9 cellular contexts compared by ENCODE assay signal in genomic region chr1:23478896-23479790, GRCh38. TPM values are rescaled to one million over a fixed set of nuclear protein-coding genes. Genes with fewer than 3 reads are reported as not detected.
DNase-seq lines count a peak whose midpoint lies in the region; ATAC-seq and TF ChIP-seq lines count a peak whose summit lies in the region.
"Had no signal": no experiment of that assay in that cellular context is flagged by ENCODE, and none has a peak within 500 bp of the region (broad histone marks: within the 10 kb centered on the region; RNA-seq: fewer than 3 reads in every experiment).

No MANE protein-coding gene starts in this region.

- WGBS in heart left ventricle, 4 donors = 25 to 28% (median 26%) methylated on average over 9 of the region's 9 CpGs

- no peaks in the 10 kb centered on the region for H3K36me3 ChIP-seq in heart left ventricle

- peak in 1 of 2 donors; percentile 49 for TF ChIP-seq POLR2A in heart left ventricle (IDR thresholded peaks at IDR 0.05)

- CTCF ChIA-PET in Calu3 (lab: Charles Lee) = no interaction called here

- peaks cover 16% of the 10 kb centered on the region for H3K4me1 Mint-ChIP-seq in Calu3 (ENCODE audit: low read depth, unreplicated experiment)
- H3K4me1 Mint-ChIP-seq in progenitor cell of endocrine pancreas (ENCODE audit: low read depth) = peaks cover 29% of the 10 kb centered on the region

- intact Hi-C loops in Calu3 (cut with micrococcal nuclease; ENCODE audit: unreplicated experiment) (no loop called here), heart left ventricle (cut with DNase I) (no loop called here)

- H3K36me3 Mint-ChIP-seq in Calu3 (ENCODE audit: insufficient read depth, unreplicated experiment) (peaks cover 9% of the 10 kb centered on the region), progenitor cell of endocrine pancreas (ENCODE audit: insufficient read depth) (peaks cover 2% of the 10 kb centered on the region)

- TF ChIP-seq CTCF in Calu3 (IDR thresholded peaks at IDR 0.05; ENCODE audit: unreplicated experiment) = no peak
- TF ChIP-seq CTCF in heart left ventricle (IDR thresholded peaks at IDR 0.05) = no peak
- TF ChIP-seq CTCF in progenitor cell of endocrine pancreas (IDR thresholded peaks at IDR 0.05; ENCODE audit: unreplicated experiment) = no peak

- no peak overlapping the region for H3K4me3 ChIP-seq in heart left ventricle

- H3K27ac Mint-ChIP-seq in Calu3 (ENCODE audit: unreplicated experiment) (no peak overlapping the region), progenitor cell of endocrine pancreas (peak overlapping the region; percentile 85)
- H3K27ac Mint-ChIP-seq: IgD-negative memory B cell had no signal

- peaks cover 0 to 72% (median 41%) of the 10 kb centered on the region in 12 donors for H3K4me1 ChIP-seq in heart left ventricle

- DNase-seq in Calu3 (peak; percentile 6), heart left ventricle (peak; percentile 77 to 90 (median 83)), progenitor cell of endocrine pancreas (ENCODE audit: low spot score, unreplicated experiment) (no peak), SKM-1 treated with dmso at 0.1 percent for 144 hours (lab: John Stamatoyannopoulos, UW; ENCODE audit: unreplicated experiment) (no peak), NCI-H1694 (lab: John Stamatoyannopoulos, UW) (no peak)

- peaks cover 0 to 15% (median 0%) of the 10 kb centered on the region in 9 donors for H3K27me3 ChIP-seq in heart left ventricle

- H3K27ac ChIP-seq in heart left ventricle = peak overlapping the region in 11 of 12 donors; percentile 61 to 96 (median 70)

- BruUV-seq in Calu3 (replicated peaks; lab: Mats Ljungman, UMichigan) = no TSS peak

- ATAC-seq in SK-N-SH treated with all-trans-retinoic acid at 6 μM for 48 hours (peak; percentile 37), heart left ventricle (peak; percentile 85 to 95 (median 90)), HG02623 (IDR thresholded peaks at IDR 0.05; ENCODE audit: unreplicated experiment) (no peak), GM19455 (IDR thresholded peaks at IDR 0.05; ENCODE audit: unreplicated experiment) (no peak)

- no peaks in the 10 kb centered on the region for H3K9me3 Mint-ChIP-seq in Calu3 (ENCODE audit: low read depth, unreplicated experiment)
- H3K9me3 Mint-ChIP-seq in progenitor cell of endocrine pancreas (ENCODE audit: low read depth) = no peaks in the 10 kb centered on the region
- H3K9me3 Mint-ChIP-seq: IgD-negative memory B cell had no signal

- H3K9me3 ChIP-seq in heart left ventricle = no peaks in the 10 kb centered on the region

- peaks cover 13% of the 10 kb centered on the region for H3K27me3 Mint-ChIP-seq in Calu3 (ENCODE audit: unreplicated experiment)
- H3K27me3 Mint-ChIP-seq in progenitor cell of endocrine pancreas = no peaks in the 10 kb centered on the region

- H3K4me3 Mint-ChIP-seq in Calu3 (ENCODE audit: low read depth, unreplicated experiment) (no peak overlapping the region), progenitor cell of endocrine pancreas (ENCODE audit: low read depth) (peak overlapping the region; percentile 20)
- H3K4me3 Mint-ChIP-seq: IgD-negative memory B cell had no signal

TF ChIP-seq in SK-N-SH treated with all-trans-retinoic acid at 6 μM for 48 hours, 23 proteins besides CTCF, POLR2A, EP300 and RAD21:
- TF ChIP-seq ZFP30 (CRISPR knock-in tag; IDR thresholded peaks at IDR 0.05) = no peak
- TF ChIP-seq ESRRG (CRISPR knock-in tag; IDR thresholded peaks at IDR 0.05) = no peak
- no peak for TF ChIP-seq RARB (CRISPR knock-in tag; IDR thresholded peaks at IDR 0.05)
- TF ChIP-seq POU6F1 (CRISPR knock-in tag; IDR thresholded peaks at IDR 0.05; ENCODE audit: borderline replicate concordance, low read depth) = no peak
- TF ChIP-seq CREB5 (CRISPR knock-in tag; IDR thresholded peaks at IDR 0.05; ENCODE audit: low read depth) = no peak
- TF ChIP-seq TCF4 (CRISPR knock-in tag; IDR thresholded peaks at IDR 0.05; ENCODE audit: borderline replicate concordance) = no peak
- TF ChIP-seq ARNTL (CRISPR knock-in tag; IDR thresholded peaks at IDR 0.05; ENCODE audit: borderline replicate concordance, low read depth) = no peak
- no peak for TF ChIP-seq ISL1 (CRISPR knock-in tag; IDR thresholded peaks at IDR 0.05)
- TF ChIP-seq ZNF70 (CRISPR knock-in tag; IDR thresholded peaks at IDR 0.05) = no peak
- TF ChIP-seq BACH2 (CRISPR knock-in tag; IDR thresholded peaks at IDR 0.05; ENCODE audit: borderline replicate concordance) = no peak
- TF ChIP-seq CSRNP3 (CRISPR knock-in tag; IDR thresholded peaks at IDR 0.05) = no peak
- no peak for TF ChIP-seq GLIS3 (CRISPR knock-in tag; IDR thresholded peaks at IDR 0.05)
- no peak for TF ChIP-seq ZNF8 (CRISPR knock-in tag; IDR thresholded peaks at IDR 0.05)
- no peak for TF ChIP-seq ZNF565 (CRISPR knock-in tag; conservative IDR thresholded peaks at IDR 0.05; ENCODE audit: low read depth)
- no peak for TF ChIP-seq PATZ1 (CRISPR knock-in tag; IDR thresholded peaks at IDR 0.05; ENCODE audit: borderline replicate concordance)
- no peak for TF ChIP-seq CSDC2 (CRISPR knock-in tag; IDR thresholded peaks at IDR 0.05)

RNA-seq across cellular contexts. Expression of gene ASAP3, which starts 4.8 kb away (rescaled TPM):
- total RNA-seq in Calu3 (2022) (2.9 and 3.5 TPM in 2 replicates), heart left ventricle (10 to 100 TPM; 22.4 to 86.1 (median 35.8) TPM), progenitor cell of endocrine pancreas (63.4 and 67.8 TPM in 2 replicates)
- polyA plus RNA-seq in heart left ventricle = 10 to 100 TPM; 30.0 to 40.0 TPM

RNA-seq across cellular contexts. Expression of gene E2F2, which starts 51.9 kb away (rescaled TPM):
- total RNA-seq in Calu3 (2022) (6.2 and 8.1 TPM in 2 replicates), heart left ventricle (1 to 10 TPM in 1 of 9 donors, under 1 TPM in 7, not detected in 1; 0.07 to 2.7 (median 0.21) TPM), progenitor cell of endocrine pancreas (7.8 and 9.7 TPM in 2 replicates)
- under 1 TPM; 0.04 to 0.12 TPM for polyA plus RNA-seq in heart left ventricle

RNA-seq across cellular contexts. Expression of gene TCEA3, which starts 54.6 kb away (rescaled TPM):
- total RNA-seq in Calu3 (2022) (1.5 and 2.7 TPM in 2 replicates), heart left ventricle (10 to 100 TPM; 40.1 to 87.3 (median 59.1) TPM), progenitor cell of endocrine pancreas (12.9 and 13.6 TPM in 2 replicates)
- 10 to 100 TPM; 21.5 to 55.5 TPM for polyA plus RNA-seq in heart left ventricle

Comparison
In these comparisons a context has a peak if more than half of its experiments do, and no peak if none do; other contexts are left out.
1. DNase-seq: peak in Calu3 (single experiment) and heart left ventricle (5 of 5); none in progenitor cell of endocrine pancreas (single experiment), SKM-1 treated with dmso at 0.1 percent for 144 hours (single experiment) and NCI-H1694 (single experiment).
2. ATAC-seq: peak in SK-N-SH treated with all-trans-retinoic acid at 6 μM for 48 hours (single experiment) and heart left ventricle (4 of 4); none in HG02623 (single experiment) and GM19455 (single experiment).